ENCODE assay signal across 8 cellular contexts in the genomic region with DNA sequence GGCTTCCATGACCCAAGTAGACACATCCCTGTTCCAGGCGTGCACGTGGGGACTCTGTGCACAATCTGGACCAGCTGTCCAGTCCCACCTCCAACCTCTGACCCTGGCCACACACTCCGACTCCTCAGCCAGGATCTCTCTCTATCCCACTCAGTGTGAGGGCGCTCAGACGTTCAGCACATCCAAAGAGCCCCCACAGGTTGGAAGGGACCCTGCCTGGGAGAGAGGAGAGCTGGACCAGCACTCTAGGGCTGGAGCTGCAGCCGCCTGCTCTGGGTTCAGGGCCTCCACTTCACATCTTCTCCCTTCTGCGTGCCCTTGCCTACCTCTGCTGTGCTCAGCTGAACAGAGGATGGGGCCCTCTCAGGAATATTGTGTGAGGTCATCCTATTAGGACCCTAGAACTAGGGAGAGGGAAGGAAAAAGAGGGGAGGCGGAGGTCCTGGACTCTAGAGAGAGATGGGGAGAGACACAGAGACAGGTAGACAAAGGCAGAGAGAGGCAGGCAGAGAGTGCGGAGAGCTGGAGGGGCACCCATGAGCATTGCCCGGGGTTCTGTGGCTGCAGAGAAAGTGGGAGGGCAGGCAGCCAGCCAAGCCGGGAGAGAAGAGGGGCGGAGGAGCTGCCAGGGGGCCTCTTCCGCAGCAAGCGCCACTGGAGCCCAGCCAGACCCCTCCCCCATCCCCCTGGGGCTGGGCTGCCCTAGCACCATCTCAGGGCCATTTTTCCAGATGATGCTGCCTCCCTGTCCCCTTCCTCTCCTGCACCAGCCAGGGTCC. TPM values are rescaled to one million over a fixed set of nuclear protein-coding genes. Genes with fewer than 3 reads are reported as not detected.
DNase-seq lines count a peak whose midpoint lies in the region; ATAC-seq, FAIRE-seq and TF ChIP-seq lines count a peak whose summit lies in the region.

No MANE protein-coding gene starts in this region.

- TF ChIP-seq CTCF in pancreas (IDR thresholded peaks at IDR 0.05) (no peak), adrenal gland (IDR thresholded peaks at IDR 0.05) (no peak)

- intact Hi-C loops in pancreas (cut with DNase I) (no loop called here), adrenal gland (cut with DNase I) (no loop called here)

- H3K4me3 ChIP-seq in effector memory CD4-positive, alpha-beta T cell (ENCODE audit: insufficient read depth, low read depth, low read length, poor library complexity, severe bottlenecking) = peak overlapping the region; percentile 44
- H3K4me3 ChIP-seq in pancreas = peak overlapping the region; percentile 37 to 62 (median 49)
- peak overlapping the region in 1 of 4 donors; percentile 65 for H3K4me3 ChIP-seq in adrenal gland

- DNase-seq in DMS79 (lab: John Stamatoyannopoulos, UW) (peak; percentile 36), NCI-H1105 treated with DMSO at 0.1 percent for 48 hours (lab: John Stamatoyannopoulos, UW) (peak; percentile 78), pancreas (peak in 2 of 6 donors; percentile 55 to 69), 8988T (no peak), adrenal gland (no peak), DMS114 treated with DMSO at 0.1 percent for 48 hours (lab: John Stamatoyannopoulos, UW; ENCODE audit: unreplicated experiment) (no peak)
- no peak for DNase-seq in effector memory CD4-positive, alpha-beta T cell

- no peak for ATAC-seq in pancreas
- no peak for ATAC-seq in GM19397 (IDR thresholded peaks at IDR 0.05; ENCODE audit: unreplicated experiment)

- 67 to 72% methylated on average over 12 to 14 of the region's 14 CpGs for WGBS in pancreas, 2 donors
- 58 to 75% (median 67%) methylated on average over 9 to 14 of the region's 14 CpGs for WGBS in adrenal gland, 4 donors

- no peak for TF ChIP-seq POLR2A in adrenal gland (IDR thresholded peaks at IDR 0.05)

- H3K27me3 ChIP-seq in effector memory CD4-positive, alpha-beta T cell (replicated peaks; ENCODE audit: control insufficient read depth, insufficient read depth, low read length, poor library complexity, severe bottlenecking) = peaks cover 18% of the 10 kb centered on the region
- H3K27me3 ChIP-seq in pancreas = no peaks in the 10 kb centered on the region
- no peaks in the 10 kb centered on the region for H3K27me3 ChIP-seq in adrenal gland

- no peaks in the 10 kb centered on the region for H3K36me3 ChIP-seq in effector memory CD4-positive, alpha-beta T cell (ENCODE audit: control insufficient read depth, insufficient read depth, low read length)
- H3K36me3 ChIP-seq in pancreas (no peaks in the 10 kb centered on the region), adrenal gland (replicated peaks in 1 of 2) (no peaks in the 10 kb centered on the region)

- H3K9me3 ChIP-seq in effector memory CD4-positive, alpha-beta T cell (ENCODE audit: control insufficient read depth, low read length) = no peaks in the 10 kb centered on the region
- H3K9me3 ChIP-seq in pancreas (no peaks in the 10 kb centered on the region), adrenal gland (replicated peaks in 1 of 3) (no peaks in the 10 kb centered on the region)

- no peak overlapping the region for H3K27ac ChIP-seq in effector memory CD4-positive, alpha-beta T cell (ENCODE audit: insufficient read depth, low read length, poor library complexity, severe bottlenecking)
- H3K27ac ChIP-seq in pancreas (no peak overlapping the region), adrenal gland (no peak overlapping the region)

- FAIRE-seq in pancreas (lab: Jason Lieb, UNC) = no peak

- peaks cover 7% of the 10 kb centered on the region for H3K4me1 ChIP-seq in effector memory CD4-positive, alpha-beta T cell (ENCODE audit: control insufficient read depth, insufficient read depth, low read length, poor library complexity, severe bottlenecking)
- H3K4me1 ChIP-seq in pancreas (no peaks in the 10 kb centered on the region), adrenal gland (replicated peaks in 1 of 2) (peaks cover 13 to 31% of the 10 kb centered on the region in 2 donors)

RNA-seq across cellular contexts. Expression of gene TNS1, which starts 8.2 kb away (rescaled TPM):
- total RNA-seq in pancreas = 100 to 1,000 TPM in 4 of 6 donors, 10 to 100 TPM in 2; 90.4 to 166 (median 114) TPM
- 10 to 100 TPM; 38.5 to 93.7 TPM for polyA plus RNA-seq in pancreas
- total RNA-seq in adrenal gland = 100 to 1,000 TPM; 238 to 341 (median 304) TPM
- polyA plus RNA-seq in adrenal gland = 100 to 1,000 TPM in 2 of 3 donors, 10 to 100 TPM in 1; 46.7 to 123 (median 122) TPM

RNA-seq across cellular contexts. Expression of gene RUFY4, which starts 58.0 kb away (rescaled TPM):
- total RNA-seq in pancreas (under 1 TPM in 1 of 6 donors, not detected in 5; 0.31 TPM), adrenal gland (1 to 10 TPM in 1 of 8 donors, under 1 TPM in 4, not detected in 3; 0.14 to 1.9 (median 0.47) TPM)
- polyA plus RNA-seq in pancreas (under 1 TPM in 1 of 2 donors, not detected in 1; 0.08 TPM), adrenal gland (under 1 TPM; 0.09 to 0.98 (median 0.97) TPM)

Comparison
In these comparisons a context has a peak if more than half of its experiments do, and no peak if none do; other contexts are left out.
1. DNase-seq: peak in DMS79 (single experiment) and NCI-H1105 treated with DMSO at 0.1 percent for 48 hours (single experiment); none in effector memory CD4-positive, alpha-beta T cell (0 of 3), 8988T (single experiment), adrenal gland (0 of 7) and DMS114 treated with DMSO at 0.1 percent for 48 hours (single experiment).